1 cellular context compared by ENCODE assay signal in the genomic region with DNA sequence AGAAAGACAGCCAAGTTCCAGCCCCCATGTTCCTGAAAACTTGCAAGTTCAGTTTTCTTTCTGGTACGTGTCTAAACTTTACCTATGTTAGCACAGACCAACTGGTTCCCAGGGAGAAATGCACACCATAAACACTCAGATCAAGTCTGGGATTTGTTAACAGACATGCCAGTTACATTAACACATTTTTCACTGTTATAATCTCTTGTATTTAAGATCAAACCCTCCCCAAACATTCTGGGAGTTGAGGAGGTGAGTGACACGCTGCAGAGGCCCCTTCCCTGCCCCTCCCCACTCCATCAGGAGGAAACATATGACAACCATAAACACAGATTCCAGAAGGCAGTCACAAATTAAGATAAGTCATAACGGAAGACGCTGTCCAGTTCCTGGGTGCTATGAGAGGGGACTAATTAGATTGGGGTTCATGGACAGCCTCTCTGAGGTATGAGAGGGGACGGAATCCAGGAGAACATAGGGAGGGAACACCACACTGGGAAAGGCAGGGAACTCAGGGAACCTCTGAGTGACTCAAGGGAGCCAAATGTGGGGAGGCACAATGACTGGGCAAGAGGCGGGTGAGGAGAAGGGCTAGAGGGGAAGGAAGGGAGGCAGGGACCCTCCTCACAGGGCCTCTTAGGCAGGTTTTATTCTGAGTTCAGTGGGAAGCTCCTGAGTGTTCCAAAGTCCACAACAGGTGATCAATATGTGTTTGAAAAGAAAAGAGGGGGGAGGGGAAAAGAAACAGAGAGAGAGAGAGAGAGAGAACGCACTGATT.
TF ChIP-seq lines count a peak whose summit lies in the region.

No MANE protein-coding gene starts in this region.

TF ChIP-seq in A549, 52 proteins besides CTCF, POLR2A, EP300 and RAD21 (continued from another document):
- TF ChIP-seq, protein P1, sequence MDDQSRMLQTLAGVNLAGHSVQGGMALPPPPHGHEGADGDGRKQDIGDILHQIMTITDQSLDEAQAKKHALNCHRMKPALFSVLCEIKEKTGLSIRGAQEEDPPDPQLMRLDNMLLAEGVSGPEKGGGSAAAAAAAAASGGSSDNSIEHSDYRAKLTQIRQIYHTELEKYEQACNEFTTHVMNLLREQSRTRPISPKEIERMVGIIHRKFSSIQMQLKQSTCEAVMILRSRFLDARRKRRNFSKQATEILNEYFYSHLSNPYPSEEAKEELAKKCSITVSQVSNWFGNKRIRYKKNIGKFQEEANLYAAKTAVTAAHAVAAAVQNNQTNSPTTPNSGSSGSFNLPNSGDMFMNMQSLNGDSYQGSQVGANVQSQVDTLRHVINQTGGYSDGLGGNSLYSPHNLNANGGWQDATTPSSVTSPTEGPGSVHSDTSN (IDR thresholded peaks at IDR 0.05): no peak
- TF ChIP-seq MAFK (IDR thresholded peaks at IDR 0.05; ENCODE audit: partially characterized antibody): no peak
- TF ChIP-seq CEBPB (IDR thresholded peaks at IDR 0.05): no peak
- no peak for TF ChIP-seq EHF (CRISPR knock-in tag; IDR thresholded peaks at IDR 0.05)
- TF ChIP-seq EHMT2 (IDR thresholded peaks at IDR 0.05; ENCODE audit: low read depth): no peak
- TF ChIP-seq MAZ (IDR thresholded peaks at IDR 0.05; ENCODE audit: borderline replicate concordance, low read depth, low read length): no peak
